1 cellular context compared by ENCODE assay signal in the genomic region with DNA sequence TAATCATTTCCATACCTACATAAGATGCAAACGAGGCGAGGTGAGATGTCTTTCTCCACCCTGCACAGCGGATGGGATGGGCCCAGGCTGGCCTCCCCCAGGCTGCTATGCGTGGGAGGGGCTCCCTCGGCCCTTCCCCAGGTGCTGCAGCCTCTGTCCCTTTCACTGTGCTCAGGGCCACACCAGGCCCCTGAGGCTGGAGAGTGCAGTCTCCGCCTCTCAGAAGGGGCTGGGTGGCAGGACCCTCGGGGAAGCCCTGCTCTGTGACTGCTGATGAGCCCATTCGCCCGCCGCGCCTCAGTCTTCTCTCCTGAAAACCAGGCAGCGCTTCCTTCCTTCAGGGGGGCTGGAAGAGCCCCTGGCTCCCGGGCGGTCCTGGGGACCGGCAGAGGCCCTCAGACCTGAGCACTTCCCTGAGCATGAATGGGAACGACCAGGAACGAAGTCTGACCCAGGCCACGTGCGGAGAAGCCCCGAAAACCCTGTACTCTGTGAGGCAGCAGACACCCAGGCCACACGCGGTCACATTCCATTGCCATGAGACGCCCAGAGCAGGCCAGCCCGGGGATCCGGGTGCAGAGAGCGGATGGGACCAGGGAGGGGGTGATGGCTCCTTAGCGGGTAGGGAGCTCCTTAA.
TF ChIP-seq lines count a peak whose summit lies in the region.

No MANE protein-coding gene starts in this region.

TF ChIP-seq in HepG2, 621 proteins besides CTCF, POLR2A, EP300 and RAD21 (continued from another document and continues in another):
- TF ChIP-seq, protein P1, sequence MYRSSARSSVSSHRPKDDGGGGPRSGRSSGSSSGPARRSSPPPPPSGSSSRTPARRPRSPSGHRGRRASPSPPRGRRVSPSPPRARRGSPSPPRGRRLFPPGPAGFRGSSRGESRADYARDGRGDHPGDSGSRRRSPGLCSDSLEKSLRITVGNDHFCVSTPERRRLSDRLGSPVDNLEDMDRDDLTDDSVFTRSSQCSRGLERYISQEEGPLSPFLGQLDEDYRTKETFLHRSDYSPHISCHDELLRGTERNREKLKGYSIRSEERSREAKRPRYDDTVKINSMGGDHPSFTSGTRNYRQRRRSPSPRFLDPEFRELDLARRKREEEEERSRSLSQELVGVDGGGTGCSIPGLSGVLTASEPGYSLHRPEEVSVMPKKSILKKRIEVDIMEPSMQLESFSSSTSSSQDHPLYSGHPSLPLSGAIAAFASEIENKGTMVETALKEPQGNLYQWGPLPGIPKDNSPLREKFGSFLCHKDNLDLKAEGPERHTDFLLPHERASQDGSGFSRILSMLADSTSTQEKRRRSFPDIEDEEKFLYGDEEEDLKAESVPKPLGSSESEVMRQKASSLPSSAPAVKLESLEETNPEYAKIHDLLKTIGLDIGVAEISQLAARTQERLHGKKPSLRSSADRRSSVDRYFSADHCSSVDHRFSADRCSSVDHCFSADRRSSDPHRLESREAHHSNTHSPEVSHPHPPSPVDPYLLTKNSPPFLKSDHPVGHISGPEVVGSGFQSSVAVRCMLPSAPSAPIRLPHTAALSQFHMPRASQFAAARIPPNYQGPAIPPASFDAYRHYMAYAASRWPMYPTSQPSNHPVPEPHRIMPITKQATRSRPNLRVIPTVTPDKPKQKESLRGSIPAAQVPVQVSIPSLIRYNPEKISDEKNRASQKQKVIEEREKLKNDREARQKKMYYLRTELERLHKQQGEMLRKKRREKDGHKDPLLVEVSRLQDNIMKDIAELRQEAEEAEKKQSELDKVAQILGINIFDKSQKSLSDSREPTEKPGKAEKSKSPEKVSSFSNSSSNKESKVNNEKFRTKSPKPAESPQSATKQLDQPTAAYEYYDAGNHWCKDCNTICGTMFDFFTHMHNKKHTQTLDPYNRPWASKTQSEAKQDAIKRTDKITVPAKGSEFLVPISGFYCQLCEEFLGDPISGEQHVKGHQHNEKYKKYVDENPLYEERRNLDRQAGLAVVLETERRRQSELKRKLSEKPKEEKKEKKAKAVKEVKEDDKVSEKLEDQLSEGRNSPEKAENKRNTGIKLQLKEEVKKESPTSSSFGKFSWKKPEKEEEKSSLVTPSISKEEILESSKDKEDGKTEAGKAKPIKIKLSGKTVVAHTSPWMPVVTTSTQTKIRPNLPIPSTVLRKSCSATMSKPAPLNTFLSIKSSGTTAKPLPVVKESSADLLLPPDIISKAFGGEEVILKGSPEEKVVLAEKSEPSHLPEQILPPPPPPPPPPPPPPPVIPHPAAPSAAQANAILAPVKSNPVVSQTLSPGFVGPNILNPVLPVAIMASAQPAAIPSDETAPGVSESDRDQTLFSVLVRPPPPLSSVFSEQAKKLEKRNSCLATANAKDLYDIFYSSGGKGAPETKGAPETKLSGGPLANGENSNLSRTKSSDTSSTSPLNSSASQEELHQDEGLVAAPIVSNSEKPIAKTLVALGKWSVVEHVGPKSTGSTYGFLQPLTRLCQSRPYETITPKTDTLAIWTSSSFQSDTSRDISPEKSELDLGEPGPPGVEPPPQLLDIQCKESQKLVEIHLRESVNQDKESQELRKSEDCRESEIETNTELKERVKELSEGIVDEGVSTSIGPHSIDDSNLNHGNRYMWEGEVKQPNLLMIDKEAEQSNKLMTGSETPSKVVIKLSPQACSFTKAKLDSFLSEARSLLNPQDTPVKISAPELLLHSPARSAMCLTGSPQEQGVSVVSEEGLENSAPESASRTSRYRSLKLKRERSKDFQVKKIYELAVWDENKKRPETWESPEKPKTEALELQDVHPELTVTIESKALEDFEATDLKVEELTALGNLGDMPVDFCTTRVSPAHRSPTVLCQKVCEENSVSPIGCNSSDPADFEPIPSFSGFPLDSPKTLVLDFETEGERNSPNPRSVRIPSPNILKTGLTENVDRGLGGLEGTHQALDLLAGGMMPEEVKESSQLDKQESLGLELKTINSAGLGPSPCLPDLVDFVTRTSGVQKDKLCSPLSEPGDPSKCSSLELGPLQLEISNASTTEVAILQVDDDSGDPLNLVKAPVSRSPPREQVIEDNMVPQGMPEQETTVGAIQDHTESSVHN (CRISPR knock-in tag; IDR thresholded peaks at IDR 0.05): no peak
- TF ChIP-seq SRY (CRISPR knock-in tag; IDR thresholded peaks at IDR 0.05) (peak; percentile 69; the same call in 1 of the 2 replicates), HOXA9 (CRISPR knock-in tag; IDR thresholded peaks at IDR 0.05; ENCODE audit: borderline replicate concordance) (0 out of 2 replicates have a peak, but pooled peaks have one; percentile 38), WIZ (CRISPR knock-in tag; IDR thresholded peaks at IDR 0.05) (no peak), KDM5B (CRISPR knock-in tag; IDR thresholded peaks at IDR 0.05; ENCODE audit: borderline replicate concordance) (peak; percentile 69; the same call in 1 of the 2 replicates), KLF12 (CRISPR knock-in tag; IDR thresholded peaks at IDR 0.05; ENCODE audit: borderline replicate concordance) (no peak), ZNF577 (CRISPR knock-in tag; IDR thresholded peaks at IDR 0.05; ENCODE audit: borderline replicate concordance, low read depth) (no peak), MIXL1 (CRISPR knock-in tag; IDR thresholded peaks at IDR 0.05) (no peak), ZNF460 (CRISPR knock-in tag; IDR thresholded peaks at IDR 0.05; ENCODE audit: borderline replicate concordance) (no peak), ZFP36L1 (CRISPR knock-in tag; IDR thresholded peaks at IDR 0.05) (peak; percentile 90), ONECUT2 (CRISPR knock-in tag; IDR thresholded peaks at IDR 0.05) (no peak), SNAI1 (CRISPR knock-in tag; IDR thresholded peaks at IDR 0.05; ENCODE audit: borderline replicate concordance) (peak; percentile 63; the same call in 1 of the 2 replicates), DPF2 (CRISPR knock-in tag; IDR thresholded peaks at IDR 0.05; ENCODE audit: borderline replicate concordance, low read depth) (no peak), HMG20B (CRISPR knock-in tag; conservative IDR thresholded peaks at IDR 0.05) (no peak), NFYC (CRISPR knock-in tag; IDR thresholded peaks at IDR 0.05) (peak; percentile 21; the same call in 1 of the 2 replicates), ZSCAN25 (CRISPR knock-in tag; IDR thresholded peaks at IDR 0.05) (no peak), MTF1 (CRISPR knock-in tag; IDR thresholded peaks at IDR 0.05) (no peak)
- TF ChIP-seq, protein P2, sequence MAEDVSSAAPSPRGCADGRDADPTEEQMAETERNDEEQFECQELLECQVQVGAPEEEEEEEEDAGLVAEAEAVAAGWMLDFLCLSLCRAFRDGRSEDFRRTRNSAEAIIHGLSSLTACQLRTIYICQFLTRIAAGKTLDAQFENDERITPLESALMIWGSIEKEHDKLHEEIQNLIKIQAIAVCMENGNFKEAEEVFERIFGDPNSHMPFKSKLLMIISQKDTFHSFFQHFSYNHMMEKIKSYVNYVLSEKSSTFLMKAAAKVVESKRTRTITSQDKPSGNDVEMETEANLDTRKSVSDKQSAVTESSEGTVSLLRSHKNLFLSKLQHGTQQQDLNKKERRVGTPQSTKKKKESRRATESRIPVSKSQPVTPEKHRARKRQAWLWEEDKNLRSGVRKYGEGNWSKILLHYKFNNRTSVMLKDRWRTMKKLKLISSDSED (CRISPR knock-in tag; IDR thresholded peaks at IDR 0.05): no peak
- TF ChIP-seq, protein P3, sequence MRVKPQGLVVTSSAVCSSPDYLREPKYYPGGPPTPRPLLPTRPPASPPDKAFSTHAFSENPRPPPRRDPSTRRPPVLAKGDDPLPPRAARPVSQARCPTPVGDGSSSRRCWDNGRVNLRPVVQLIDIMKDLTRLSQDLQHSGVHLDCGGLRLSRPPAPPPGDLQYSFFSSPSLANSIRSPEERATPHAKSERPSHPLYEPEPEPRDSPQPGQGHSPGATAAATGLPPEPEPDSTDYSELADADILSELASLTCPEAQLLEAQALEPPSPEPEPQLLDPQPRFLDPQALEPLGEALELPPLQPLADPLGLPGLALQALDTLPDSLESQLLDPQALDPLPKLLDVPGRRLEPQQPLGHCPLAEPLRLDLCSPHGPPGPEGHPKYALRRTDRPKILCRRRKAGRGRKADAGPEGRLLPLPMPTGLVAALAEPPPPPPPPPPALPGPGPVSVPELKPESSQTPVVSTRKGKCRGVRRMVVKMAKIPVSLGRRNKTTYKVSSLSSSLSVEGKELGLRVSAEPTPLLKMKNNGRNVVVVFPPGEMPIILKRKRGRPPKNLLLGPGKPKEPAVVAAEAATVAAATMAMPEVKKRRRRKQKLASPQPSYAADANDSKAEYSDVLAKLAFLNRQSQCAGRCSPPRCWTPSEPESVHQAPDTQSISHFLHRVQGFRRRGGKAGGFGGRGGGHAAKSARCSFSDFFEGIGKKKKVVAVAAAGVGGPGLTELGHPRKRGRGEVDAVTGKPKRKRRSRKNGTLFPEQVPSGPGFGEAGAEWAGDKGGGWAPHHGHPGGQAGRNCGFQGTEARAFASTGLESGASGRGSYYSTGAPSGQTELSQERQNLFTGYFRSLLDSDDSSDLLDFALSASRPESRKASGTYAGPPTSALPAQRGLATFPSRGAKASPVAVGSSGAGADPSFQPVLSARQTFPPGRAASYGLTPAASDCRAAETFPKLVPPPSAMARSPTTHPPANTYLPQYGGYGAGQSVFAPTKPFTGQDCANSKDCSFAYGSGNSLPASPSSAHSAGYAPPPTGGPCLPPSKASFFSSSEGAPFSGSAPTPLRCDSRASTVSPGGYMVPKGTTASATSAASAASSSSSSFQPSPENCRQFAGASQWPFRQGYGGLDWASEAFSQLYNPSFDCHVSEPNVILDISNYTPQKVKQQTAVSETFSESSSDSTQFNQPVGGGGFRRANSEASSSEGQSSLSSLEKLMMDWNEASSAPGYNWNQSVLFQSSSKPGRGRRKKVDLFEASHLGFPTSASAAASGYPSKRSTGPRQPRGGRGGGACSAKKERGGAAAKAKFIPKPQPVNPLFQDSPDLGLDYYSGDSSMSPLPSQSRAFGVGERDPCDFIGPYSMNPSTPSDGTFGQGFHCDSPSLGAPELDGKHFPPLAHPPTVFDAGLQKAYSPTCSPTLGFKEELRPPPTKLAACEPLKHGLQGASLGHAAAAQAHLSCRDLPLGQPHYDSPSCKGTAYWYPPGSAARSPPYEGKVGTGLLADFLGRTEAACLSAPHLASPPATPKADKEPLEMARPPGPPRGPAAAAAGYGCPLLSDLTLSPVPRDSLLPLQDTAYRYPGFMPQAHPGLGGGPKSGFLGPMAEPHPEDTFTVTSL (CRISPR knock-in tag; IDR thresholded peaks at IDR 0.05; ENCODE audit: borderline replicate concordance): no peak
- TF ChIP-seq, protein P4, sequence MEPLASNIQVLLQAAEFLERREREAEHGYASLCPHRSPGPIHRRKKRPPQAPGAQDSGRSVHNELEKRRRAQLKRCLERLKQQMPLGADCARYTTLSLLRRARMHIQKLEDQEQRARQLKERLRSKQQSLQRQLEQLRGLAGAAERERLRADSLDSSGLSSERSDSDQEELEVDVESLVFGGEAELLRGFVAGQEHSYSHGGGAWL (CRISPR knock-in tag; IDR thresholded peaks at IDR 0.05): peak; percentile 68; the same call in 1 of the 2 replicates
- TF ChIP-seq, protein P5, sequence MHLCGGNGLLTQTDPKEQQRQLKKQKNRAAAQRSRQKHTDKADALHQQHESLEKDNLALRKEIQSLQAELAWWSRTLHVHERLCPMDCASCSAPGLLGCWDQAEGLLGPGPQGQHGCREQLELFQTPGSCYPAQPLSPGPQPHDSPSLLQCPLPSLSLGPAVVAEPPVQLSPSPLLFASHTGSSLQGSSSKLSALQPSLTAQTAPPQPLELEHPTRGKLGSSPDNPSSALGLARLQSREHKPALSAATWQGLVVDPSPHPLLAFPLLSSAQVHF (CRISPR knock-in tag; IDR thresholded peaks at IDR 0.05): 0 out of 2 replicates have a peak, but pooled peaks have one; percentile 42
- TF ChIP-seq, protein P6, sequence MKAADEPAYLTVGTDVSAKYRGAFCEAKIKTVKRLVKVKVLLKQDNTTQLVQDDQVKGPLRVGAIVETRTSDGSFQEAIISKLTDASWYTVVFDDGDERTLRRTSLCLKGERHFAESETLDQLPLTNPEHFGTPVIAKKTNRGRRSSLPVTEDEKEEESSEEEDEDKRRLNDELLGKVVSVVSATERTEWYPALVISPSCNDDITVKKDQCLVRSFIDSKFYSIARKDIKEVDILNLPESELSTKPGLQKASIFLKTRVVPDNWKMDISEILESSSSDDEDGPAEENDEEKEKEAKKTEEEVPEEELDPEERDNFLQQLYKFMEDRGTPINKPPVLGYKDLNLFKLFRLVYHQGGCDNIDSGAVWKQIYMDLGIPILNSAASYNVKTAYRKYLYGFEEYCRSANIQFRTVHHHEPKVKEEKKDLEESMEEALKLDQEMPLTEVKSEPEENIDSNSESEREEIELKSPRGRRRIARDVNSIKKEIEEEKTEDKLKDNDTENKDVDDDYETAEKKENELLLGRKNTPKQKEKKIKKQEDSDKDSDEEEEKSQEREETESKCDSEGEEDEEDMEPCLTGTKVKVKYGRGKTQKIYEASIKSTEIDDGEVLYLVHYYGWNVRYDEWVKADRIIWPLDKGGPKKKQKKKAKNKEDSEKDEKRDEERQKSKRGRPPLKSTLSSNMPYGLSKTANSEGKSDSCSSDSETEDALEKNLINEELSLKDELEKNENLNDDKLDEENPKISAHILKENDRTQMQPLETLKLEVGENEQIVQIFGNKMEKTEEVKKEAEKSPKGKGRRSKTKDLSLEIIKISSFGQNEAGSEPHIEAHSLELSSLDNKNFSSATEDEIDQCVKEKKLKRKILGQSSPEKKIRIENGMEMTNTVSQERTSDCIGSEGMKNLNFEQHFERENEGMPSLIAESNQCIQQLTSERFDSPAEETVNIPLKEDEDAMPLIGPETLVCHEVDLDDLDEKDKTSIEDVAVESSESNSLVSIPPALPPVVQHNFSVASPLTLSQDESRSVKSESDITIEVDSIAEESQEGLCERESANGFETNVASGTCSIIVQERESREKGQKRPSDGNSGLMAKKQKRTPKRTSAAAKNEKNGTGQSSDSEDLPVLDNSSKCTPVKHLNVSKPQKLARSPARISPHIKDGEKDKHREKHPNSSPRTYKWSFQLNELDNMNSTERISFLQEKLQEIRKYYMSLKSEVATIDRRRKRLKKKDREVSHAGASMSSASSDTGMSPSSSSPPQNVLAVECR (CRISPR knock-in tag; IDR thresholded peaks at IDR 0.05; ENCODE audit: borderline replicate concordance): no peak; the same call in 1 of the 2 replicates
- TF ChIP-seq, protein P7, sequence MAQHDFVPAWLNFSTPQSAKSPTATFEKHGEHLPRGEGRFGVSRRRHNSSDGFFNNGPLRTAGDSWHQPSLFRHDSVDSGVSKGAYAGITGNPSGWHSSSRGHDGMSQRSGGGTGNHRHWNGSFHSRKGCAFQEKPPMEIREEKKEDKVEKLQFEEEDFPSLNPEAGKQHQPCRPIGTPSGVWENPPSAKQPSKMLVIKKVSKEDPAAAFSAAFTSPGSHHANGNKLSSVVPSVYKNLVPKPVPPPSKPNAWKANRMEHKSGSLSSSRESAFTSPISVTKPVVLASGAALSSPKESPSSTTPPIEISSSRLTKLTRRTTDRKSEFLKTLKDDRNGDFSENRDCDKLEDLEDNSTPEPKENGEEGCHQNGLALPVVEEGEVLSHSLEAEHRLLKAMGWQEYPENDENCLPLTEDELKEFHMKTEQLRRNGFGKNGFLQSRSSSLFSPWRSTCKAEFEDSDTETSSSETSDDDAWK (CRISPR knock-in tag; IDR thresholded peaks at IDR 0.05): no peak
- TF ChIP-seq, protein P8, sequence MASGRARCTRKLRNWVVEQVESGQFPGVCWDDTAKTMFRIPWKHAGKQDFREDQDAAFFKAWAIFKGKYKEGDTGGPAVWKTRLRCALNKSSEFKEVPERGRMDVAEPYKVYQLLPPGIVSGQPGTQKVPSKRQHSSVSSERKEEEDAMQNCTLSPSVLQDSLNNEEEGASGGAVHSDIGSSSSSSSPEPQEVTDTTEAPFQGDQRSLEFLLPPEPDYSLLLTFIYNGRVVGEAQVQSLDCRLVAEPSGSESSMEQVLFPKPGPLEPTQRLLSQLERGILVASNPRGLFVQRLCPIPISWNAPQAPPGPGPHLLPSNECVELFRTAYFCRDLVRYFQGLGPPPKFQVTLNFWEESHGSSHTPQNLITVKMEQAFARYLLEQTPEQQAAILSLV (CRISPR knock-in tag; IDR thresholded peaks at IDR 0.05; ENCODE audit: borderline replicate concordance): peak; percentile 70; the same call in 1 of the 2 replicates
